Comparison of ENCODE assay signal across 14 cellular contexts in genomic region chr11:12854297-12854661, GRCh38.
DNase-seq lines count a peak whose midpoint lies in the region; TF ChIP-seq lines count a peak whose summit lies in the region.
"Had no signal": no experiment of that assay in that cellular context is flagged by ENCODE, and none has a peak within 500 bp of the region (broad histone marks: within the 10 kb centered on the region; RNA-seq: fewer than 3 reads in every experiment).

No MANE protein-coding gene starts in this region.

- H3K27ac ChIP-seq in C4-2B (peak overlapping the region; percentile 53), colonic mucosa (peak overlapping the region; percentile 23), mesendoderm (ENCODE audit: low read depth, low read length) (no peak overlapping the region), smooth muscle cell (ENCODE audit: low read depth) (peak overlapping the region; percentile 66), caudate nucleus (ENCODE audit: low read depth, low read length) (no peak overlapping the region)
- H3K27ac ChIP-seq: neural progenitor cell, skin epidermis had no signal

- DNase-seq in colonic mucosa (no peak), mesendoderm (no peak), smooth muscle cell (lab: John Stamatoyannopoulos, UW; ENCODE audit: unreplicated experiment) (no peak), activated gamma-delta T cell (lab: John Stamatoyannopoulos, UW) (no peak), NCI-H446 (lab: John Stamatoyannopoulos, UW) (no peak), GOT3 (lab: John Stamatoyannopoulos, UW) (no peak), caudate nucleus (lab: John Stamatoyannopoulos, UW) (no peak)
- DNase-seq: activated CD8-positive, alpha-beta memory T cell treated with anti-CD3 and anti-CD28 coated beads for 24 hours; GDM1; T-helper 2 cell had no signal

- H3K4ac ChIP-seq in mesendoderm (ENCODE audit: low read depth, low read length), result peak overlapping the region; percentile 39

- peaks cover 44% of the 10 kb centered on the region for H3K79me2 ChIP-seq in mesendoderm (ENCODE audit: control insufficient read depth, insufficient read depth, low read length)
- H3K79me2 ChIP-seq in smooth muscle cell (ENCODE audit: low read depth), result peaks cover 92% of the 10 kb centered on the region

- H3K36me3 ChIP-seq in colonic mucosa (no peaks in the 10 kb centered on the region), mesendoderm (ENCODE audit: control insufficient read depth, insufficient read depth, low read length) (no peaks in the 10 kb centered on the region), smooth muscle cell (ENCODE audit: low read depth) (no peaks in the 10 kb centered on the region)
- H3K36me3 ChIP-seq: gastroesophageal sphincter, neural progenitor cell had no signal

- H3K18ac ChIP-seq in mesendoderm (ENCODE audit: low read length), result no peak overlapping the region

- peaks cover 23% of the 10 kb centered on the region for H3F3A ChIP-seq in smooth muscle cell (ENCODE audit: low read depth)

- no peak for TF ChIP-seq CTCF in C4-2B (conservative IDR thresholded peaks at IDR 0.05)
- no peak for TF ChIP-seq CTCF in colonic mucosa (IDR thresholded peaks at IDR 0.05)
- TF ChIP-seq CTCF in smooth muscle cell (IDR thresholded peaks at IDR 0.05; ENCODE audit: borderline replicate concordance, insufficient read depth, poor library complexity, severe bottlenecking), result no peak

- H3K9ac ChIP-seq in colonic mucosa (ENCODE audit: low read depth in 2 of 2, low read length in 2 of 2), result peak overlapping the region in 1 of 2 donors; percentile 81
- H3K9ac ChIP-seq in mesendoderm (ENCODE audit: low read length), result no peak overlapping the region
- no peak overlapping the region for H3K9ac ChIP-seq in smooth muscle cell (ENCODE audit: low read depth)
- H3K9ac ChIP-seq: neural progenitor cell had no signal

- no peak overlapping the region for H2AK5ac ChIP-seq in mesendoderm (ENCODE audit: low read length)

- H3K9me3 ChIP-seq in colonic mucosa (no peaks in the 10 kb centered on the region), smooth muscle cell (replicated peaks; ENCODE audit: low read depth) (no peaks in the 10 kb centered on the region)
- H3K9me3 ChIP-seq: gastroesophageal sphincter had no signal

- no peak overlapping the region for H2BK15ac ChIP-seq in mesendoderm (replicated peaks; ENCODE audit: low read depth)

- H3K4me1 ChIP-seq in colonic mucosa (no peaks in the 10 kb centered on the region), mesendoderm (ENCODE audit: control insufficient read depth, low read depth, low read length) (peaks cover 5% of the 10 kb centered on the region), smooth muscle cell (ENCODE audit: low read depth) (peaks cover 9% of the 10 kb centered on the region)

- no peak overlapping the region for H2BK5ac ChIP-seq in mesendoderm (ENCODE audit: low read length)

- H4K5ac ChIP-seq in mesendoderm (ENCODE audit: low read length), result no peak overlapping the region

- no peak overlapping the region for H3K23ac ChIP-seq in mesendoderm (ENCODE audit: low read length)

- peaks cover 37% of the 10 kb centered on the region for H3K79me1 ChIP-seq in mesendoderm (ENCODE audit: low read length)

- H2BK120ac ChIP-seq in mesendoderm (ENCODE audit: low read depth, low read length), result no peak overlapping the region

- H2AFZ ChIP-seq in smooth muscle cell (ENCODE audit: low read depth), result no peak overlapping the region
- H2AFZ ChIP-seq: neural progenitor cell had no signal

- H3K27me3 ChIP-seq in colonic mucosa (no peaks in the 10 kb centered on the region), mesendoderm (ENCODE audit: insufficient read depth, low read length, poor library complexity) (no peaks in the 10 kb centered on the region), smooth muscle cell (ENCODE audit: low read depth) (no peaks in the 10 kb centered on the region)
- H3K27me3 ChIP-seq: gastroesophageal sphincter, neural progenitor cell had no signal

- intact Hi-C loops in colonic mucosa (cut with DNase I), result no loop called here

- no peak overlapping the region for H4K8ac ChIP-seq in mesendoderm (ENCODE audit: low read depth, low read length)

- no peak overlapping the region for H3K4me3 ChIP-seq in colonic mucosa
- no peak overlapping the region for H3K4me3 ChIP-seq in mesendoderm (ENCODE audit: low read length)
- no peak overlapping the region for H3K4me3 ChIP-seq in smooth muscle cell
- H3K4me3 ChIP-seq: gastroesophageal sphincter, neural progenitor cell, skin epidermis had no signal

- H4K20me1 ChIP-seq in smooth muscle cell (ENCODE audit: low read depth), result peaks cover 100% of the 10 kb centered on the region

- H3K56ac ChIP-seq in mesendoderm (ENCODE audit: low read length), result peak overlapping the region; percentile 52

- H3K4me2 ChIP-seq in mesendoderm (ENCODE audit: low read length) (no peak overlapping the region), smooth muscle cell (no peak overlapping the region)
- H3K4me2 ChIP-seq: neural progenitor cell had no signal

- WGBS in mesendoderm (ENCODE audit: extremely low coverage, insufficient coverage, low lambda C conversion rate), result no CpG with 5 or more reads among the region's 3 CpGs
- 94% methylated on average over 3 of the region's 3 CpGs for WGBS in smooth muscle cell (ENCODE audit: low lambda C conversion rate)

Comparison
In these comparisons a context has a peak if more than half of its experiments do, and no peak if none do; other contexts are left out.
1. H3K27ac ChIP-seq: peak in C4-2B (single experiment), colonic mucosa (single experiment) and smooth muscle cell (single experiment); none in mesendoderm (single experiment) and caudate nucleus (single experiment).